ENCODE assay signal across 9 cellular contexts in the genomic region with DNA sequence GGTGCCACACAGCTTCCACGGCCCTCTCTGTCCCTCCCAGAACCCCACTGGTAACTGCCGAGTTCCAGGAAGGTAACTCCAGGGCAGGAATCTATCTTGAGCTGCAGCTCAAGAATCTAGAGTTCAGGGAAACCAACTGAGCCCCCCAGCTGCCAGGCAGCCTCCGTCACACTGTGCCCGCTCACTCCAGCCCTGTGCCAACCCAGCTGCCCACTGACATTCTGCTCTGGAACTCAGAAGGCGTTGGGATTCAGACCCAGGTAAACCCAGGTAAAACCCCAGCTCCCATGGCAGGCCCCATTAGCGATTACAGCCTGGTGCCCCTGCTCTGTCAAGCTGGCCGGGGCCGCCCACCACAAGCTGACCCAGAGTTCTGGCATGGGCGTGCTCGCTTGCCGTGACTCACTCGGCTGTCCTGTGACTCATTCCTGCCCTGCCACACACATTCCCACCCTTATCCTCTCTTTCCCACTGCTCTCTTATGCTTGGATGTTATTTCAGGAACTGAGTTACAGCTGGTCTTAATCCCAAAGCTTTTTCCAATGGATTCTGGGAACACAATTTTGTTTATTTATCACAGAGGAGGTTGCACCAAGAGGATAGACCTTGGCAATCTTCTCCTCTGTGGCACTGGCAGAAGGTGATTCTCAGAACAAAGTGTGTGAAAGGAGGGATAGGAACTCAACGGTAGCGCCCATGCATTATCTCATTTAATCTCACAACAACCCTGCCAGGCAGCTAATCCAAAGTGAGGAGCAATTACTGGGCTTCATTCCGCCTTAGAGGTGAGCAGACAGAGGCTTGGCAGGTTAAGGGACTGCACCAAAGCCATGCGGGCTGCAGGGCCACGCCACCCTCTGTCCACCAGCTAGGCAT. TPM values are rescaled to one million over a fixed set of nuclear protein-coding genes. Genes with fewer than 3 reads are reported as not detected.
DNase-seq lines count a peak whose midpoint lies in the region; ATAC-seq and TF ChIP-seq lines count a peak whose summit lies in the region.
"Had no signal": no experiment of that assay in that cellular context is flagged by ENCODE, and none has a peak within 500 bp of the region (broad histone marks: within the 10 kb centered on the region; RNA-seq: fewer than 3 reads in every experiment).

No MANE protein-coding gene starts in this region.

- peak; percentile 88 for DNase-seq in AG08396 (ENCODE audit: low spot score)
- no peak for DNase-seq in naive thymus-derived CD8-positive, alpha-beta T cell
- no peak for DNase-seq in GM23338 (ENCODE audit: low spot score)
- no peak for DNase-seq in WERI-Rb-1

- H3K4me1 Mint-ChIP-seq in naive thymus-derived CD8-positive, alpha-beta T cell: peaks cover 31 to 77% (median 75%) of the 10 kb centered on the region in 4 donors
- peaks cover 27% of the 10 kb centered on the region for H3K4me1 Mint-ChIP-seq in GM23338

- H3F3A ChIP-seq in GM23338 (replicated peaks; ENCODE audit: low read depth): no peaks in the 10 kb centered on the region

- H3K36me3 ChIP-seq in esophagus (ENCODE audit: control insufficient read depth in 2 of 2, insufficient read depth in 2 of 2, low read length in 1 of 2) (peaks cover 0 to 3% of the 10 kb centered on the region in 2 donors), GM23338 (ENCODE audit: insufficient read depth) (no peaks in the 10 kb centered on the region), WERI-Rb-1 (no peaks in the 10 kb centered on the region)

- no peak overlapping the region for H2AFZ ChIP-seq in GM23338

- no peaks in the 10 kb centered on the region for H3K9me2 ChIP-seq in GM23338 (ENCODE audit: insufficient read depth)

- H3K36me3 Mint-ChIP-seq in naive thymus-derived CD8-positive, alpha-beta T cell: peaks cover 0 to 18% (median 2%) of the 10 kb centered on the region in 3 donors
- no peaks in the 10 kb centered on the region for H3K36me3 Mint-ChIP-seq in GM23338 (ENCODE audit: low read depth)

- H3K4me1 ChIP-seq in esophagus (ENCODE audit: control insufficient read depth in 2 of 2, insufficient read depth in 2 of 2, low read length in 1 of 2) (peaks cover 16 to 26% of the 10 kb centered on the region in 2 donors), GM23338 (ENCODE audit: insufficient read depth) (no peaks in the 10 kb centered on the region; the same call in 1 of the 2 replicates)

- peak overlapping the region; percentile 53 to 57 for H3K27ac ChIP-seq in esophagus (ENCODE audit: low read depth in 2 of 2, low read length in 1 of 2)
- no peak overlapping the region for H3K27ac ChIP-seq in GM23338 (ENCODE audit: low read depth)
- no peak overlapping the region for H3K27ac ChIP-seq in WERI-Rb-1
- H3K27ac ChIP-seq: VCaP had no signal

- H3K4me3 ChIP-seq in esophagus (ENCODE audit: low read depth in 1 of 2, low read length in 2 of 2) (no peak overlapping the region), GM23338 (no peak overlapping the region), WERI-Rb-1 (ENCODE audit: low read depth, low read length) (no peak overlapping the region)

- H3K9me3 ChIP-seq in esophagus (ENCODE audit: control insufficient read depth in 2 of 2, insufficient read depth in 1 of 2, low read depth in 1 of 2, low read length in 1 of 2): no peaks in the 10 kb centered on the region
- no peaks in the 10 kb centered on the region for H3K9me3 ChIP-seq in WERI-Rb-1 (ENCODE audit: severe bottlenecking)

- H3K9me3 Mint-ChIP-seq in naive thymus-derived CD8-positive, alpha-beta T cell: no peaks in the 10 kb centered on the region
- no peaks in the 10 kb centered on the region for H3K9me3 Mint-ChIP-seq in GM23338

- no peak overlapping the region for H3K4me3 Mint-ChIP-seq in naive thymus-derived CD8-positive, alpha-beta T cell
- H3K4me3 Mint-ChIP-seq in GM23338: no peak overlapping the region

- H3K79me2 ChIP-seq in GM23338 (replicated peaks; ENCODE audit: insufficient read depth): no peaks in the 10 kb centered on the region

- H3K27me3 ChIP-seq in esophagus (ENCODE audit: control insufficient read depth in 1 of 2, insufficient read depth in 2 of 2, low read length in 2 of 2) (no peaks in the 10 kb centered on the region), GM23338 (ENCODE audit: insufficient read depth) (no peaks in the 10 kb centered on the region), WERI-Rb-1 (ENCODE audit: insufficient read depth, low read depth, severe bottlenecking) (no peaks in the 10 kb centered on the region)

- POLR2A ChIA-PET in naive thymus-derived CD8-positive, alpha-beta T cell (lab: Charles Lee): interaction anchor here (0.8 to 1.7 kb wide), 2 partner anchors 9 to 11 kb away, joined by 3 to 5 read pairs; no protein-coding TSS in a partner anchor

- H3K27me3 Mint-ChIP-seq in naive thymus-derived CD8-positive, alpha-beta T cell: no peaks in the 10 kb centered on the region
- peaks cover 12% of the 10 kb centered on the region for H3K27me3 Mint-ChIP-seq in GM23338 (ENCODE audit: insufficient read depth, low read depth, poor library complexity)

- 35 to 50% methylated on average over 17 of the region's 17 CpGs for WGBS in esophagus, 2 donors

- H4K20me1 ChIP-seq in GM23338 (replicated peaks; ENCODE audit: insufficient read depth): no peaks in the 10 kb centered on the region

- TF ChIP-seq CTCF in GM23338 (conservative IDR thresholded peaks at IDR 0.05; ENCODE audit: low read depth in 2 of 2) (no peak), WERI-Rb-1 (IDR thresholded peaks at IDR 0.05; ENCODE audit: low read depth, low read length) (no peak)

- ATAC-seq in naive thymus-derived CD8-positive, alpha-beta T cell: no peak
- ATAC-seq in GM23338 (no peak), HG02759 (IDR thresholded peaks at IDR 0.05; ENCODE audit: unreplicated experiment) (no peak), GM21526 (IDR thresholded peaks at IDR 0.05; ENCODE audit: low FRiP score, unreplicated experiment) (no peak)

- H3K27ac Mint-ChIP-seq in naive thymus-derived CD8-positive, alpha-beta T cell: peak overlapping the region in 8 of 10 donors; percentile 15 to 76 (median 30)
- no peak overlapping the region for H3K27ac Mint-ChIP-seq in GM23338

- no peak overlapping the region for H3K4me2 ChIP-seq in GM23338

TF ChIP-seq in PFSK-1, 5 proteins besides CTCF, POLR2A, EP300 and RAD21:
- TF ChIP-seq FOXP2 (optimal IDR thresholded peaks at IDR 0.05; ENCODE audit: borderline replicate concordance, extremely low read depth, extremely low read length, insufficient read depth) (peak; percentile 78), SIN3A (IDR thresholded peaks at IDR 0.05; ENCODE audit: borderline replicate concordance, insufficient read depth, low read length) (no peak), POLR2AphosphoS5 (IDR thresholded peaks at IDR 0.05; ENCODE audit: low read depth, low read length) (no peak)

TF ChIP-seq in GM23338, 12 proteins besides CTCF, POLR2A, EP300 and RAD21 (continues in another document):
- TF ChIP-seq, protein P1, sequence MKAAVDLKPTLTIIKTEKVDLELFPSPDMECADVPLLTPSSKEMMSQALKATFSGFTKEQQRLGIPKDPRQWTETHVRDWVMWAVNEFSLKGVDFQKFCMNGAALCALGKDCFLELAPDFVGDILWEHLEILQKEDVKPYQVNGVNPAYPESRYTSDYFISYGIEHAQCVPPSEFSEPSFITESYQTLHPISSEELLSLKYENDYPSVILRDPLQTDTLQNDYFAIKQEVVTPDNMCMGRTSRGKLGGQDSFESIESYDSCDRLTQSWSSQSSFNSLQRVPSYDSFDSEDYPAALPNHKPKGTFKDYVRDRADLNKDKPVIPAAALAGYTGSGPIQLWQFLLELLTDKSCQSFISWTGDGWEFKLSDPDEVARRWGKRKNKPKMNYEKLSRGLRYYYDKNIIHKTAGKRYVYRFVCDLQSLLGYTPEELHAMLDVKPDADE (IDR thresholded peaks at IDR 0.05): no peak
- TF ChIP-seq CREB1 (CRISPR knock-in tag; IDR thresholded peaks at IDR 0.05; ENCODE audit: low read depth) (no peak), JUNB (IDR thresholded peaks at IDR 0.05; ENCODE audit: unreplicated experiment) (no peak), EZH2 (IDR thresholded peaks at IDR 0.05; ENCODE audit: low read depth, unreplicated experiment) (no peak), EZH2phosphoT487 (IDR thresholded peaks at IDR 0.05; ENCODE audit: unreplicated experiment) (no peak), POLR2AphosphoS5 (IDR thresholded peaks at IDR 0.05; ENCODE audit: low read depth) (no peak), ZNF331 (CRISPR knock-in tag; IDR thresholded peaks at IDR 0.05; ENCODE audit: low read depth) (no peak), STAT1 (IDR thresholded peaks at IDR 0.05; ENCODE audit: unreplicated experiment) (no peak)

RNA-seq across cellular contexts. Expression of gene SYNE3, which starts 33.2 kb away (rescaled TPM):
- polyA plus RNA-seq in PFSK-1 (2012; ENCODE audit: insufficient read length, low read depth): 4.0 TPM
- under 1 TPM; 0.48 to 0.73 TPM for polyA plus RNA-seq in esophagus
- 10 to 100 TPM; 47.1 to 48.2 TPM for total RNA-seq in naive thymus-derived CD8-positive, alpha-beta T cell
- polyA plus RNA-seq in naive thymus-derived CD8-positive, alpha-beta T cell: 1 to 10 TPM; 2.4 to 4.6 (median 4.5) TPM
- under 0.01 and 0.03 TPM in 2 replicates for total RNA-seq in GM23338 (2014; rRNA removed; shearing (Covaris generic))
- 0.02 TPM in 1 of 2 replicates, not detected in the other for polyA plus RNA-seq in GM23338 (2016; fragmentation: Nextera tagmentation; extraction: Ambion mirVana)

RNA-seq across cellular contexts. Expression of gene GLRX5, which starts 51.6 kb away (rescaled TPM):
- 40.0 TPM for polyA plus RNA-seq in PFSK-1 (2012; ENCODE audit: insufficient read length, low read depth)
- polyA plus RNA-seq in esophagus: 10 to 100 TPM; 24.2 to 28.3 TPM
- total RNA-seq in naive thymus-derived CD8-positive, alpha-beta T cell: 10 to 100 TPM; 17.9 to 22.5 TPM
- polyA plus RNA-seq in naive thymus-derived CD8-positive, alpha-beta T cell: 10 to 100 TPM; 61.6 to 87.6 (median 67.6) TPM
- total RNA-seq in GM23338 (2014; rRNA removed; shearing (Covaris generic)): 91.4 and 96.6 TPM in 2 replicates
- polyA plus RNA-seq in GM23338 (2016; fragmentation: Nextera tagmentation; extraction: Ambion mirVana): 130 and 135 TPM in 2 replicates

Comparison
In these comparisons a context has a peak if more than half of its experiments do, and no peak if none do; other contexts are left out.
1. H3K27ac ChIP-seq: peak in esophagus (2 of 2); none in GM23338 (single experiment) and WERI-Rb-1 (single experiment).